In genomic region chrX:147226801-147227200, GRCh38 we compare ENCODE assay signal across 24 cellular contexts.
"Had no signal": no experiment of that assay in that cellular context is flagged by ENCODE, and none has a peak within 500 bp of the region (broad histone marks: within the 10 kb centered on the region; RNA-seq: fewer than 3 reads in every experiment).

No MANE protein-coding gene starts in this region.

- H3K36me3 ChIP-seq: adrenal gland had no signal

- H3K4me3 ChIP-seq: adrenal gland had no signal

- ATAC-seq: activated CD8-positive, alpha-beta T cell treated with anti-CD3 and anti-CD28 coated beads, Interleukin-2, amount 10 ng/mL, durations not matched to agents 7 days and 5 days; PC-3; T-helper 17 cell; WTC11 had no signal

- H3K27ac ChIP-seq: adrenal gland had no signal

- H3K27me3 ChIP-seq: adrenal gland had no signal

- H3K9me3 ChIP-seq: adrenal gland had no signal

- H3K4me1 ChIP-seq: adrenal gland had no signal

- DNase-seq: activated CD4-positive, alpha-beta T cell treated with anti-CD3 and anti-CD28 coated beads for 48 hours; activated CD4-positive, alpha-beta T cell treated with anti-CD3 and anti-CD28 coated beads, Interleukin-2, amount 50 U/mL, for 4 hours; activated CD4-positive, CD25-positive, alpha-beta regulatory T cell treated with anti-CD3 and anti-CD28 coated beads, Interleukin-2, amount 50 U/mL, for 72 hours; activated CD8-positive, alpha-beta memory T cell treated with anti-CD3 and anti-CD28 coated beads, Interleukin-2, amount 50 U/mL, for 48 hours; activated CD8-positive, alpha-beta T cell treated with anti-CD3 and anti-CD28 coated beads, Interleukin-2, amount 10 ng/mL, durations not matched to agents 7 days and 5 days; activated naive CD4-positive, alpha-beta T cell treated with anti-CD3 and anti-CD28 coated beads, Interleukin-2, amount 50 U/mL, for 16 hours; activated naive CD8-positive, alpha-beta T cell treated with anti-CD3 and anti-CD28 coated beads, Interleukin-2, amount 10 ng/mL, durations not matched to agents 7 days and 5 days; activated T-cell treated with anti-CD3 and anti-CD28 coated beads, Interleukin-2, amount 50 U/mL, for 1 hour; adrenal gland; anterior cingulate cortex; cerebellar nuclear complex; NCI-H1092; NCI-H1417; NCI-H1930; NCI-H2107; NCI-H2171 treated with DMSO at 0.1 percent for 48 hours; NCI-H226; NCI-H510A; NCI-H526 treated with DMSO at 0.1 percent for 48 hours; PC-3; SIG-M5; T-helper 17 cell; T-helper 9 cell had no signal
